27 cellular contexts compared by ENCODE assay signal in the genomic region with DNA sequence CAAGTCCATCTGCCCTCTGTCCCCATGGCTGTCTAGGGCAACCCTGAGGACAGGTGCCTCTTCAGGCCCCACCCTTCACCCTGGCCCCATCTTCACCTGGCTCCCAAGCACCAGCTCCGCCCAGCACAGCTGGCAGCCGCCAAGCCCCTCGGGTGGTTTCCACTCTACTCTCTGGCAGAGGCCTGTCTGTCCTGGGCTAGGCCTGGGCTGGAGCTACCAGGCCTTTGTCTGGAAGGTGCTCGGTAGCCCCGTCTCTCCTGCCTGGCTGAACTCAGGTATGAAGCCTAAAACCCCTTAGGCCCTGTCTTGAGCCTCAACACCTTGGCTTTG.
"Had no signal": no experiment of that assay in that cellular context is flagged by ENCODE, and none has a peak within 500 bp of the region (broad histone marks: within the 10 kb centered on the region; RNA-seq: fewer than 3 reads in every experiment).

No MANE protein-coding gene starts in this region.

- ATAC-seq: activated CD4-positive, alpha-beta T cell treated with anti-CD3 and anti-CD28 coated beads for 36 hours; psoas muscle; stimulated activated naive CD8-positive, alpha-beta T cell treated with anti-CD3 and anti-CD28 coated beads, Interleukin-15, amount 100 ng/mL, for 72 hours had no signal

- H3K9me3 Mint-ChIP-seq: activated B cell treated with CpG ODN at 0.5 μM for 24 hours; activated naive CD8-positive, alpha-beta T cell treated with anti-CD3 and anti-CD28 coated beads for 36 hours; activated T-cell treated with anti-CD3 and anti-CD28 coated beads, Interleukin-2, amount 50 U/mL, for 24 hours had no signal

- H3K36me3 ChIP-seq: cardiac muscle cell, left ventricle myocardium inferior, neutrophil, ovary, upper lobe of right lung had no signal

- H3K27ac ChIP-seq: cardiac muscle cell, epithelial cell of prostate, left ventricle myocardium inferior, neutrophil, ovary, psoas muscle, skin epidermis, testis, upper lobe of right lung had no signal

- H3K9me3 ChIP-seq: left ventricle myocardium inferior, neutrophil, ovary, psoas muscle, testis, upper lobe of right lung had no signal

- H3K27me3 ChIP-seq: cardiac muscle cell, ovary, testis, upper lobe of right lung had no signal

- H3K36me3 Mint-ChIP-seq: activated naive CD8-positive, alpha-beta T cell treated with anti-CD3 and anti-CD28 coated beads for 36 hours; natural killer cell treated with Interleukin-12 subunit alpha and Interleukin-12 subunit beta and Interleukin-15 and Interleukin-18, amount 100 ng/mL, for 72 hours had no signal

- H3K4me1 Mint-ChIP-seq: activated CD4-positive, alpha-beta T cell treated with anti-CD3 and anti-CD28 coated beads for 36 hours had no signal

- H3K27ac Mint-ChIP-seq: activated B cell treated with CpG ODN at 0.5 μM for 24 hours; activated CD4-positive, alpha-beta T cell treated with anti-CD3 and anti-CD28 coated beads for 36 hours; activated naive CD8-positive, alpha-beta T cell treated with anti-CD3 and anti-CD28 coated beads for 36 hours; activated T-cell treated with anti-CD3 and anti-CD28 coated beads, Interleukin-2, amount 50 U/mL, for 24 hours; activated T-helper 2 cell treated with anti-CD3 and anti-CD28 coated beads, Interferon-gamma antibody, Interleukin-2, Interleukin-4, amounts not matched to agents 10 μg/mL and 5 μg/mL and 100 μg/mL, durations not matched to agents 14 hours and 24 hours and 36 hours; natural killer cell treated with Interleukin-12 subunit alpha and Interleukin-12 subunit beta and Interleukin-15 and Interleukin-18, amount 100 ng/mL, for 72 hours; stimulated activated naive CD8-positive, alpha-beta T cell treated with anti-CD3 and anti-CD28 coated beads, Interleukin-15, amount 100 ng/mL, for 72 hours; T-helper 17 cell had no signal

- DNase-seq: activated B cell treated with CpG ODN at 0.5 μM for 24 hours; activated CD4-positive, alpha-beta T cell treated with anti-CD3 and anti-CD28 coated beads for 36 hours; activated CD4-positive, alpha-beta T cell treated with anti-CD3 and anti-CD28 coated beads, Interleukin-2, amount 50 U/mL, for 4 hours; activated CD8-positive, alpha-beta memory T cell treated with anti-CD3 and anti-CD28 coated beads for 24 hours; activated CD8-positive, alpha-beta memory T cell treated with anti-CD3 and anti-CD28 coated beads, Interleukin-2, amount 50 U/mL, for 4 hours; activated naive CD4-positive, alpha-beta T cell; activated naive CD8-positive, alpha-beta T cell treated with anti-CD3 and anti-CD28 coated beads for 36 hours; activated T-cell treated with anti-CD3 and anti-CD28 coated beads, Interleukin-2, amount 50 U/mL, for 24 hours; amygdala; cortex of kidney; foreskin fibroblast; left ventricle myocardium inferior; midbrain; ovary; psoas muscle; stimulated activated CD4-positive, alpha-beta T cell treated with anti-CD3 and anti-CD28 coated beads, Interleukin-1b, Interleukin-23, amount 100 ng/mL, for 48 hours; stimulated activated naive CD8-positive, alpha-beta T cell treated with anti-CD3 and anti-CD28 coated beads, Interleukin-15, amount 100 ng/mL, for 72 hours; SW 1271; T-helper 17 cell; testis; upper lobe of right lung had no signal

- H3K4me3 Mint-ChIP-seq: activated B cell treated with CpG ODN at 0.5 μM for 24 hours; activated CD4-positive, alpha-beta T cell treated with anti-CD3 and anti-CD28 coated beads for 36 hours; activated naive CD8-positive, alpha-beta T cell treated with anti-CD3 and anti-CD28 coated beads for 36 hours; activated T-cell treated with anti-CD3 and anti-CD28 coated beads, Interleukin-2, amount 50 U/mL, for 24 hours; natural killer cell treated with Interleukin-12 subunit alpha and Interleukin-12 subunit beta and Interleukin-15 and Interleukin-18, amount 100 ng/mL, for 72 hours; stimulated activated naive CD8-positive, alpha-beta T cell treated with anti-CD3 and anti-CD28 coated beads, Interleukin-15, amount 100 ng/mL, for 72 hours; T-helper 17 cell had no signal

- H3K4me3 ChIP-seq: cardiac muscle cell, left ventricle myocardium inferior, ovary, psoas muscle, skin epidermis, testis, upper lobe of right lung had no signal
